In the genomic region with DNA sequence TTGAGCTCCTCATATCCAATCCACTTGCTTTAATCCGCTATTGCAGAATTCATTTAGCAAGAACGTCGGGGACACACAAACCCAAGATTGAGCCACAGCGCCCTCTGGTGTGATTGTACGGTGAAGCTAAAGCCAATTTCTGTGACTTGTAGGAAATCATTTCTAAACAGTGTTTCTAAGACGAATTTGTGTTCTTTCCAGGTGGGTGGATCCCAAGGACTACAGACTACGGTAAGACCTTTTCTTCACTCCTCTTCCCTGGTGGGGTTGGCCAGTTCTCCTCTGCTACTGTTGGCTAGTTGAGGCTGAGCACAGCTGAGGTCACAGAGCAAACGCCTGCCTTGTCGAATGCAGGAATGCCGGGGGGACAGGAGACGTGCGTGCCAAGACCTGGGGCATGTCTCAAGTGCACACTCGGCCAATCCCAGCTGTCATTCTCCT, we compare ENCODE assay signal across 9 cellular contexts. TPM values are rescaled to one million over a fixed set of nuclear protein-coding genes. Genes with fewer than 3 reads are reported as not detected.
DNase-seq lines count a peak whose midpoint lies in the region; ATAC-seq, FAIRE-seq and TF ChIP-seq lines count a peak whose summit lies in the region.
"Had no signal": no experiment of that assay in that cellular context is flagged by ENCODE, and none has a peak within 500 bp of the region (broad histone marks: within the 10 kb centered on the region; RNA-seq: fewer than 3 reads in every experiment).

No MANE protein-coding gene starts in this region.

- no peak overlapping the region for H4K8ac ChIP-seq in trophoblast cell (ENCODE audit: low read depth, low read length)

- intact Hi-C loops in tibial artery (cut with DNase I; ENCODE audit: low total_unique reads): loop anchor here (5.0 to 10.0 kb wide), 3 partner anchors 111 to 268 kb away; a partner anchor contains a TSS

- no peak overlapping the region for H2BK120ac ChIP-seq in trophoblast cell (ENCODE audit: insufficient read depth, low read length, poor library complexity)

- H3K36me3 ChIP-seq in Karpas-422 (ENCODE audit: insufficient read depth, low read length) (no peaks in the 10 kb centered on the region), trophoblast cell (ENCODE audit: control insufficient read depth in 1 of 2, insufficient read depth in 2 of 2, low read length in 2 of 2) (no peaks in the 10 kb centered on the region), tibial artery (no peaks in the 10 kb centered on the region)

- H3K27me3 ChIP-seq in Karpas-422 (ENCODE audit: low read length): no peaks in the 10 kb centered on the region
- H3K27me3 ChIP-seq in trophoblast cell (ENCODE audit: insufficient read depth, low read length): no peaks in the 10 kb centered on the region
- H3K27me3 ChIP-seq in tibial artery: peaks cover 0 to 4% of the 10 kb centered on the region in 2 donors

- TF ChIP-seq CTCF in D721Med (IDR thresholded peaks at IDR 0.05; ENCODE audit: insufficient read depth, missing control alignments) (peak; percentile 90), RWPE1 (conservative IDR thresholded peaks at IDR 0.05; ENCODE audit: low read depth) (peak; percentile 79), tibial artery (IDR thresholded peaks at IDR 0.05) (peak; percentile 86)

- H2BK5ac ChIP-seq in trophoblast cell (ENCODE audit: low read depth, low read length, poor library complexity): no peak overlapping the region

- no peak overlapping the region for H3K4me3 ChIP-seq in Karpas-422 (ENCODE audit: low read length)
- no peak overlapping the region for H3K4me3 ChIP-seq in trophoblast cell (ENCODE audit: low read depth, low read length)
- peak overlapping the region; percentile 11 to 33 for H3K4me3 ChIP-seq in tibial artery

- H3K79me1 ChIP-seq in trophoblast cell (ENCODE audit: low read length): peaks cover 5% of the 10 kb centered on the region

- CTCF ChIA-PET in RWPE1 (lab: Yijun Ruan, JAX): interaction anchor here (0.6 to 1.9 kb wide), 39 partner anchors 8 to 333 kb away, joined by 3 to 26 read pairs (median 3); no protein-coding TSS in a partner anchor

- H3K4me2 ChIP-seq in Karpas-422 (ENCODE audit: low read depth, low read length, poor library complexity, severe bottlenecking) (no peak overlapping the region), trophoblast cell (ENCODE audit: low read length) (no peak overlapping the region)

- WGBS in trophoblast cell (ENCODE audit: extremely low coverage, insufficient coverage, insufficient read length): no CpG with 5 or more reads among the region's 13 CpGs

- ATAC-seq in GM18867 (IDR thresholded peaks at IDR 0.05; ENCODE audit: unreplicated experiment): no peak

- H3K4me1 ChIP-seq in Karpas-422 (ENCODE audit: low read length): no peaks in the 10 kb centered on the region
- H3K4me1 ChIP-seq in trophoblast cell (ENCODE audit: control insufficient read depth in 1 of 2, insufficient read depth in 2 of 2, low read length in 2 of 2): peaks cover 0 to 2% of the 10 kb centered on the region in 2 experiments
- H3K4me1 ChIP-seq in tibial artery: peaks cover 0 to 8% (median 5%) of the 10 kb centered on the region in 4 donors

- no peak overlapping the region for H3K14ac ChIP-seq in trophoblast cell (ENCODE audit: low read length)

- no peak overlapping the region for H4K91ac ChIP-seq in trophoblast cell (ENCODE audit: low read depth, low read length)

- H2AFZ ChIP-seq in Karpas-422 (ENCODE audit: low read length) (no peak overlapping the region), trophoblast cell (ENCODE audit: insufficient read depth, low read length, poor library complexity) (peak overlapping the region; percentile 51)

- no peak overlapping the region for H3K9ac ChIP-seq in Karpas-422 (ENCODE audit: low read length)
- H3K9ac ChIP-seq in trophoblast cell (ENCODE audit: low read length): no peak overlapping the region

- DNase-seq in D721Med (ENCODE audit: insufficient read length, low spot score) (peak; percentile 36), Karpas-422 (peak; percentile 85), RWPE1 (ENCODE audit: low spot score) (peak; percentile 68), globus pallidus (ENCODE audit: low spot score) (peak; percentile 87), trophoblast cell (peak; percentile 77 to 93), tibial artery (peak; percentile 83 to 84)
- DNase-seq in activated naive CD4-positive, alpha-beta T cell (lab: John Stamatoyannopoulos, UW): peak; percentile 1 to 59 (median 35)
- DNase-seq: activated B cell treated with CpG ODN at 0.5 μM for 24 hours had no signal

- no peak overlapping the region for H4K12ac ChIP-seq in trophoblast cell (ENCODE audit: low read depth, low read length)

- H3K4ac ChIP-seq in trophoblast cell (ENCODE audit: low read depth, low read length): no peak overlapping the region

- H2AK5ac ChIP-seq in trophoblast cell (ENCODE audit: low read length): no peak overlapping the region

- H4K20me1 ChIP-seq in Karpas-422 (ENCODE audit: insufficient read depth, low read depth, low read length): 0 out of 2 replicates have a peak, but pooled peaks cover 3% of the 10 kb centered on the region

- H3K79me2 ChIP-seq in Karpas-422 (ENCODE audit: low read length): no peaks in the 10 kb centered on the region
- H3K79me2 ChIP-seq in trophoblast cell (ENCODE audit: control insufficient read depth, insufficient read depth, low read length, poor library complexity): no peaks in the 10 kb centered on the region

- peak overlapping the region; percentile 32 for H2BK12ac ChIP-seq in trophoblast cell (ENCODE audit: low read length)

- no peaks in the 10 kb centered on the region for H3K9me2 ChIP-seq in Karpas-422 (replicated peaks; ENCODE audit: insufficient read depth, low read length)

- no peak overlapping the region for H3K27ac ChIP-seq in Karpas-422 (ENCODE audit: low read length)
- H3K27ac ChIP-seq in RWPE1: peak overlapping the region; percentile 56; the same call in 1 of the 2 replicates
- no peak overlapping the region for H3K27ac ChIP-seq in trophoblast cell (ENCODE audit: low read depth, low read length)
- no peak overlapping the region for H3K27ac ChIP-seq in tibial artery

- H3K18ac ChIP-seq in trophoblast cell (ENCODE audit: low read length): peak overlapping the region; percentile 25

- H3K23ac ChIP-seq in trophoblast cell (ENCODE audit: low read length): no peak overlapping the region

- no peak for FAIRE-seq in D721Med (lab: Jason Lieb, UNC)

- POLR2A ChIA-PET in RWPE1 (lab: Yijun Ruan, JAX; ENCODE audit: low non-redundant PET): no interaction called here

- H3K9me3 ChIP-seq in Karpas-422 (ENCODE audit: low read length) (no peaks in the 10 kb centered on the region), trophoblast cell (ENCODE audit: insufficient read depth, low read depth, low read length) (peaks cover 5% of the 10 kb centered on the region), tibial artery (no peaks in the 10 kb centered on the region)

RNA-seq across cellular contexts. Expression of a gene that starts 5.2 kb away (rescaled TPM):
- not detected in 2 replicates for total RNA-seq in Karpas-422 (2014; rRNA removed; shearing (Covaris generic); ENCODE audit: low replicate concordance)
- 0.07 TPM in 2 replicates for polyA plus RNA-seq in trophoblast cell (2013)
- total RNA-seq: activated B cell treated with CpG ODN at 0.5 μM for 24 hours had no signal

Comparison
In these comparisons a context has a peak if more than half of its experiments do, and no peak if none do; other contexts are left out.
1. DNase-seq: peak in every context shown above with its lines; median percentile 87 in globus pallidus; 85 in Karpas-422; 85 in trophoblast cell; 84 in tibial artery; 68 in RWPE1; 36 in D721Med; 35 in activated naive CD4-positive, alpha-beta T cell.
2. H3K4me3 ChIP-seq: peak in tibial artery (2 of 2); none in Karpas-422 (single experiment) and trophoblast cell (single experiment).
3. Peak in every context shown above with its lines, with median percentiles within 50 percentile points of each other: CTCF ChIP-seq.